ENCODE assay signal across 27 cellular contexts in genomic region chr13:50670272-50670671, GRCh38.
"Had no signal": no experiment of that assay in that cellular context is flagged by ENCODE, and none has a peak within 500 bp of the region (broad histone marks: within the 10 kb centered on the region; RNA-seq: fewer than 3 reads in every experiment).

No MANE protein-coding gene starts in this region.

- H3K9me3 ChIP-seq: lower lobe of right lung, pancreas, prostate gland, stomach, testis, thyroid gland, transverse colon, upper lobe of right lung had no signal

- H3K27me3 Mint-ChIP-seq: stimulated activated naive B cell treated with anti-CD40 and anti-IgM and Interleukin-4, amounts not matched to agents 10 μg/mL and 1 μg/mL and 100 μg/mL, for 72 hours had no signal

- H3K36me3 ChIP-seq: lower lobe of right lung, pancreas, prostate gland, stomach, thyroid gland, transverse colon, upper lobe of right lung had no signal

- H3K27me3 ChIP-seq: hepatocyte, pancreas, stomach, testis, thyroid gland, transverse colon, upper lobe of right lung had no signal

- H3K4me3 ChIP-seq: hepatocyte, lower lobe of right lung, pancreas, prostate gland, skin epidermis, stomach, testis, thyroid gland, transverse colon, upper lobe of right lung had no signal

- H3K4me1 ChIP-seq: lower lobe of right lung, prostate gland, stomach, thyroid gland, transverse colon, upper lobe of right lung had no signal

- ATAC-seq: lower lobe of right lung; naive thymus-derived CD8-positive, alpha-beta T cell; pancreas; right cardiac atrium; sciatic nerve; stimulated activated naive B cell treated with anti-CD40 and anti-IgM and Interleukin-4, amounts not matched to agents 10 μg/mL and 1 μg/mL and 100 μg/mL, for 72 hours; stimulated activated naive CD8-positive, alpha-beta T cell treated with anti-CD3 and anti-CD28 coated beads, Interleukin-15, Interleukin-2, amounts not matched to agents 100 U/mL and 50 U/mL, for 24 hours; upper lobe of right lung had no signal

- H3K27ac Mint-ChIP-seq: naive thymus-derived CD8-positive, alpha-beta T cell; nephron; stimulated activated naive B cell treated with anti-CD40 and anti-IgM and Interleukin-4, amounts not matched to agents 10 μg/mL and 1 μg/mL and 100 μg/mL, for 72 hours had no signal

- H3K27ac ChIP-seq: hepatocyte, lower lobe of right lung, pancreas, prostate gland, skin epidermis, stomach, testis, thyroid gland, transverse colon, upper lobe of right lung had no signal

- DNase-seq: islet precursor cell; lower lobe of right lung; mammary epithelial cell; mesenchymal stem cell; naive thymus-derived CD8-positive, alpha-beta T cell; nucleus accumbens; pancreas; posterior cingulate gyrus; retina; right cardiac atrium; stimulated activated CD4-positive, alpha-beta T cell treated with anti-CD3 and anti-CD28 coated beads, Interleukin-12 subunit alpha, Interleukin-12 subunit beta, amount 100 ng/mL, for 4 hours; stimulated activated CD4-positive, alpha-beta T cell treated with anti-CD3 and anti-CD28 coated beads, Interleukin-15, amount 100 ng/mL, for 24 hours; stimulated activated CD4-positive, alpha-beta T cell treated with anti-CD3 and anti-CD28 coated beads, Interleukin-2, amount 100 ng/mL, for 24 hours; stimulated activated CD4-positive, alpha-beta T cell treated with anti-CD3 and anti-CD28 coated beads, Interleukin-4, amount 100 ng/mL, for 1 hour; stimulated activated naive B cell treated with anti-CD40 and anti-IgM and Interleukin-4, amounts not matched to agents 10 μg/mL and 1 μg/mL and 100 μg/mL, for 72 hours; stimulated activated naive CD8-positive, alpha-beta T cell treated with anti-CD3 and anti-CD28 coated beads, Interleukin-15, Interleukin-2, amounts not matched to agents 100 U/mL and 50 U/mL, for 24 hours; stomach; testis; thyroid gland; transverse colon; upper lobe of right lung had no signal

- H3K4me3 Mint-ChIP-seq: naive thymus-derived CD8-positive, alpha-beta T cell; nephron; neural crest cell; stimulated activated naive B cell treated with anti-CD40 and anti-IgM and Interleukin-4, amounts not matched to agents 10 μg/mL and 1 μg/mL and 100 μg/mL, for 72 hours had no signal
